In genomic region chr11:117127164-117127563, GRCh38 we compare ENCODE assay signal across 29 cellular contexts.
"Had no signal": no experiment of that assay in that cellular context is flagged by ENCODE, and none has a peak within 500 bp of the region (broad histone marks: within the 10 kb centered on the region; RNA-seq: fewer than 3 reads in every experiment).

No MANE protein-coding gene starts in this region.

- H3K9me3 Mint-ChIP-seq: activated CD4-positive, alpha-beta memory T cell treated with anti-CD3 and anti-CD28 coated beads for 36 hours; activated CD4-positive, alpha-beta T cell treated with anti-CD3 and anti-CD28 coated beads, Interleukin-2, amount 10 ng/mL, durations not matched to agents 24 days and 14 days; activated naive CD4-positive, alpha-beta T cell treated with anti-CD3 and anti-CD28 coated beads for 36 hours; activated naive CD8-positive, alpha-beta T cell treated with anti-CD3 and anti-CD28 coated beads for 36 hours; activated T-helper 1 cell treated with anti-CD3 and anti-CD28 coated beads, Interleukin-12 subunit alpha, Interleukin-12 subunit beta, Interleukin-2, Interleukin-4 antibody, amounts not matched to agents 30 ng/mL and 10 ng/mL and 1 ng/mL, durations not matched to agents 14 hours and 24 hours and 36 hours; endodermal cell; naive thymus-derived CD4-positive, alpha-beta T cell; T-helper 2 cell treated with Interferon-gamma antibody and Interleukin-4, amounts not matched to agents 5 μg/mL and 100 μg/mL, for 36 hours had no signal

- H3K4me2 ChIP-seq: smooth muscle cell had no signal

- H3K27ac Mint-ChIP-seq: activated CD4-positive, alpha-beta memory T cell treated with anti-CD3 and anti-CD28 coated beads for 36 hours; activated CD4-positive, alpha-beta T cell treated with anti-CD3 and anti-CD28 coated beads, Interleukin-2, amount 10 ng/mL, durations not matched to agents 24 days and 14 days; activated naive CD4-positive, alpha-beta T cell treated with anti-CD3 and anti-CD28 coated beads for 36 hours; activated naive CD8-positive, alpha-beta T cell treated with anti-CD3 and anti-CD28 coated beads for 36 hours; activated T-helper 1 cell treated with anti-CD3 and anti-CD28 coated beads, Interleukin-12 subunit alpha, Interleukin-12 subunit beta, Interleukin-2, Interleukin-4 antibody, amounts not matched to agents 30 ng/mL and 10 ng/mL and 1 ng/mL, durations not matched to agents 14 hours and 24 hours and 36 hours; endodermal cell; naive thymus-derived CD4-positive, alpha-beta T cell; T-helper 2 cell treated with Interferon-gamma antibody and Interleukin-4, amounts not matched to agents 5 μg/mL and 100 μg/mL, for 36 hours had no signal

- H3K4me1 Mint-ChIP-seq: activated CD4-positive, alpha-beta T cell treated with anti-CD3 and anti-CD28 coated beads, Interleukin-2, amount 10 ng/mL, durations not matched to agents 24 days and 14 days; activated naive CD8-positive, alpha-beta T cell treated with anti-CD3 and anti-CD28 coated beads for 36 hours; endodermal cell; naive thymus-derived CD4-positive, alpha-beta T cell had no signal

- H3K4me1 ChIP-seq: adrenal gland, heart left ventricle, prostate gland, right atrium auricular region had no signal

- H3K27me3 Mint-ChIP-seq: activated naive CD8-positive, alpha-beta T cell treated with anti-CD3 and anti-CD28 coated beads for 36 hours had no signal

- ATAC-seq: esophagus mucosa; heart left ventricle; left ventricle myocardium superior; naive thymus-derived CD4-positive, alpha-beta T cell had no signal

- H3K27ac ChIP-seq: adrenal gland, brain microvascular endothelial cell, heart left ventricle, ovary, prostate gland, right atrium auricular region, thoracic aorta, WERI-Rb-1 had no signal

- H3K27me3 ChIP-seq: adrenal gland, brain microvascular endothelial cell, heart left ventricle, ovary, right atrium auricular region had no signal

- H3K4me3 Mint-ChIP-seq: activated CD4-positive, alpha-beta memory T cell treated with anti-CD3 and anti-CD28 coated beads for 36 hours; activated CD4-positive, alpha-beta T cell treated with anti-CD3 and anti-CD28 coated beads, Interleukin-2, amount 10 ng/mL, durations not matched to agents 24 days and 14 days; activated naive CD4-positive, alpha-beta T cell treated with anti-CD3 and anti-CD28 coated beads for 36 hours; activated naive CD8-positive, alpha-beta T cell treated with anti-CD3 and anti-CD28 coated beads for 36 hours; activated T-helper 1 cell treated with anti-CD3 and anti-CD28 coated beads, Interleukin-12 subunit alpha, Interleukin-12 subunit beta, Interleukin-2, Interleukin-4 antibody, amounts not matched to agents 30 ng/mL and 10 ng/mL and 1 ng/mL, durations not matched to agents 14 hours and 24 hours and 36 hours; endodermal cell; naive thymus-derived CD4-positive, alpha-beta T cell; T-helper 2 cell treated with Interferon-gamma antibody and Interleukin-4, amounts not matched to agents 5 μg/mL and 100 μg/mL, for 36 hours had no signal

- H3K36me3 Mint-ChIP-seq: activated CD4-positive, alpha-beta memory T cell treated with anti-CD3 and anti-CD28 coated beads for 36 hours; activated naive CD8-positive, alpha-beta T cell treated with anti-CD3 and anti-CD28 coated beads for 36 hours; naive thymus-derived CD4-positive, alpha-beta T cell had no signal

- DNase-seq: activated CD4-positive, alpha-beta memory T cell treated with anti-CD3 and anti-CD28 coated beads for 36 hours; activated CD4-positive, alpha-beta T cell treated with anti-CD3 and anti-CD28 coated beads, Interleukin-2, amount 10 ng/mL, durations not matched to agents 24 days and 14 days; activated CD4-positive, CD25-positive, alpha-beta regulatory T cell treated with anti-CD3 and anti-CD28 coated beads, Interleukin-2, amount 50 U/mL, for 72 hours; activated CD8-positive, alpha-beta memory T cell treated with anti-CD3 and anti-CD28 coated beads, Interleukin-2, amount 50 U/mL, for 4 hours; activated effector memory CD4-positive, alpha-beta T cell treated with anti-CD3 and anti-CD28 coated beads, Interleukin-2, amount 50 U/mL, for 16 hours; activated naive CD4-positive, alpha-beta T cell treated with anti-CD3 and anti-CD28 coated beads for 36 hours; activated naive CD8-positive, alpha-beta T cell treated with anti-CD3 and anti-CD28 coated beads for 36 hours; activated T-cell treated with anti-CD3 and anti-CD28 coated beads, Interleukin-2, amount 50 U/mL, for 1 hour; adrenal gland; brain microvascular endothelial cell; endodermal cell; foreskin fibroblast; heart left ventricle; left ventricle myocardium superior; naive thymus-derived CD4-positive, alpha-beta T cell; ovary; stimulated activated CD4-positive, alpha-beta T cell treated with anti-CD3 and anti-CD28 coated beads, Interleukin-15, amount 100 ng/mL, for 24 hours; stimulated activated CD4-positive, alpha-beta T cell treated with anti-CD3 and anti-CD28 coated beads, Interleukin-2, amount 100 ng/mL, for 24 hours; stimulated activated naive CD4-positive, alpha-beta T cell; T-helper 1 cell; trophoblast cell; WERI-Rb-1 had no signal

- H3K9me3 ChIP-seq: adrenal gland, heart left ventricle, ovary, prostate gland, right atrium auricular region, thoracic aorta had no signal
